2 cellular contexts compared by ENCODE assay signal in the genomic region with DNA sequence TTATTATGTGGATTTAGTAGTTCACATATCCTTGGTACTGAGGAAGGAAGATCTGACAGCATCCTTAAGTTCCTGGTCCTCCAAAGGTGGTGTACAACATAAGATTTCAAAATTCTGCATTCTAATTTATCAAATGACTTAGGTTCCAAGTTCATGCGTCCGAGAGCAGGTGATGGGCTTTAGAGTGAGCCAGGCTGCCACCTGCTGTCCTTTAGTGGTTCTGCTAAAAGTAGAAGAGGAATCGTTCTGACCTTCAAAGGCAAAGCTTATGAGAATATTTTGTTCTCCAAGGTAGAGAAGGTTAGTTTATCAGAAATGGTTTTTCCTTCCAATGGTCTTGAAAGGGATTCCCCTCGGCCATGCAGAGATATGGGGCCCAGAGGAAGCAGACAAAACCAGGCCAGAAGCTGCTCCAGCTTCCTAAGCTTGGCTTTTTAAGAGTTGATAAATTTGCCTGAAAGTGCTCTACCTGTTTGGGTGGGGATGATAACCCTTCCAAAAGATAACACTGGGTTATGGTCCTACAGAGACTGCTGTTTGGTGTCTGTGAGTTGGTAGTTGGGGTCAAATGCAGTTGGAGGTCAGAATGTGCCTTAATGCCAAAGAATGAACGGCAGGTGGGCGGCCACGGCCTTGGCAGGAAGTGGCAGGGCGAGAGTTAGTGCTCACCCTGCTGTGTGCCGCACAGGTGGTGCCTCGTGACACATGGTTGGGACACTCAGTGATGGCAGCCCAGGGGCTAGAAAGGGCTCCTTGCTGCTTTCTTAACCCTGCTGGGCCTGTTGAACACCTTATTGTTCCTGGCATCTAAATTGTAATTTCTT.
TF ChIP-seq lines count a peak whose summit lies in the region.

No MANE protein-coding gene starts in this region.

TF ChIP-seq in HEK293, 187 proteins besides CTCF, POLR2A, EP300 and RAD21 (continued from another document):
- TF ChIP-seq ZNF48 (tag by site-specific recombination; IDR thresholded peaks at IDR 0.05) (no peak), ZNF660 (tag by site-specific recombination; IDR thresholded peaks at IDR 0.05) (0 out of 2 replicates have a peak, but pooled peaks have one; percentile 35), MYNN (tag by site-specific recombination; IDR thresholded peaks at IDR 0.05; ENCODE audit: borderline replicate concordance) (no peak), ZNF549 (tag by site-specific recombination; IDR thresholded peaks at IDR 0.05) (no peak), ZNF416 (tag by site-specific recombination; IDR thresholded peaks at IDR 0.05) (no peak), ZNF654 (tag by site-specific recombination; IDR thresholded peaks at IDR 0.05; ENCODE audit: low read depth) (peak; percentile 92)
- TF ChIP-seq, protein P1, sequence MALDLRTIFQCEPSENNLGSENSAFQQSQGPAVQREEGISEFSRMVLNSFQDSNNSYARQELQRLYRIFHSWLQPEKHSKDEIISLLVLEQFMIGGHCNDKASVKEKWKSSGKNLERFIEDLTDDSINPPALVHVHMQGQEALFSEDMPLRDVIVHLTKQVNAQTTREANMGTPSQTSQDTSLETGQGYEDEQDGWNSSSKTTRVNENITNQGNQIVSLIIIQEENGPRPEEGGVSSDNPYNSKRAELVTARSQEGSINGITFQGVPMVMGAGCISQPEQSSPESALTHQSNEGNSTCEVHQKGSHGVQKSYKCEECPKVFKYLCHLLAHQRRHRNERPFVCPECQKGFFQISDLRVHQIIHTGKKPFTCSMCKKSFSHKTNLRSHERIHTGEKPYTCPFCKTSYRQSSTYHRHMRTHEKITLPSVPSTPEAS (tag by site-specific recombination; IDR thresholded peaks at IDR 0.05) = no peak

TF ChIP-seq in endothelial cell of umbilical vein, 7 proteins besides CTCF, POLR2A, EP300 and RAD21 (continued from another document):
- TF ChIP-seq FOS (IDR thresholded peaks at IDR 0.05; ENCODE audit: borderline replicate concordance, insufficient read depth, low read length) = no peak
- TF ChIP-seq MYC (IDR thresholded peaks at IDR 0.05; ENCODE audit: low read depth, low read length) = no peak
- TF ChIP-seq, protein P2, sequence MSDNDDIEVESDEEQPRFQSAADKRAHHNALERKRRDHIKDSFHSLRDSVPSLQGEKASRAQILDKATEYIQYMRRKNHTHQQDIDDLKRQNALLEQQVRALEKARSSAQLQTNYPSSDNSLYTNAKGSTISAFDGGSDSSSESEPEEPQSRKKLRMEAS (IDR thresholded peaks at IDR 0.05; ENCODE audit: insufficient read depth, insufficient read length) = no peak
- TF ChIP-seq POLR2AphosphoS5 (IDR thresholded peaks at IDR 0.05; ENCODE audit: insufficient read depth, low read depth, low read length) = no peak
- no peak for TF ChIP-seq JUN (IDR thresholded peaks at IDR 0.05; ENCODE audit: borderline replicate concordance, insufficient read depth, insufficient read length, low read depth)
TF ChIP-seq in endothelial cell of umbilical vein: peak in this region for 0.
